Comparison of ENCODE assay signal across 13 cellular contexts in the genomic region with DNA sequence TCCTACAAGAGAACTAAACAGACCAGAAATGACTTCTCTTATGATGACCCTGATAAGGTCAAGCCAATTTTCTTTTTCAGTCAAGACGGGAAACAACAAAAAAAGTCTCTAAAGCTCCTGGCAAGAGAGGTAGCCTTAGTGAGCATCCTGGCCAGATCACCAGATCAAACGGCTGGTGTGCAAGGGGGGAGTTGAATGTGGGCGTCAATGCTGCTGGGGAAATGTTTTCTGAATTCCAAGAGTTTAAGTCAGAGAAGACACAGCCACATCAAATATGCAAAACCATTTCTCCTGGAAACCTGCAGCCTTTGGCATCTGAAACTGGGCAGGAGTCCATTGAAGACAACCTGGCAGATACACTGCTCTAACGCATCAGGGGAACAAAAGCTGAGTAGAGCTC. TPM values are rescaled to one million over a fixed set of nuclear protein-coding genes. Genes with fewer than 3 reads are reported as not detected.
DNase-seq lines count a peak whose midpoint lies in the region; ATAC-seq and TF ChIP-seq lines count a peak whose summit lies in the region.
"Had no signal": no experiment of that assay in that cellular context is flagged by ENCODE, and none has a peak within 500 bp of the region (broad histone marks: within the 10 kb centered on the region; RNA-seq: fewer than 3 reads in every experiment).

No MANE protein-coding gene starts in this region.

- H3K4me3 ChIP-seq in MG63 (no peak overlapping the region), Caco-2 (ENCODE audit: low read depth, low read length) (no peak overlapping the region)

- no peaks in the 10 kb centered on the region for H3K9me3 ChIP-seq in MG63
- no peaks in the 10 kb centered on the region for H3K9me3 ChIP-seq in Caco-2

- peaks cover 88% of the 10 kb centered on the region for H3K36me3 ChIP-seq in MG63
- H3K36me3 ChIP-seq in Caco-2 (ENCODE audit: control insufficient read depth, insufficient read depth, low read length) = peaks cover 1% of the 10 kb centered on the region

- peaks cover 12 to 24% of the 10 kb centered on the region in 2 donors for H3K36me3 Mint-ChIP-seq in naive B cell
- peaks cover 93% of the 10 kb centered on the region for H3K36me3 Mint-ChIP-seq in Caco-2 (ENCODE audit: insufficient read depth, unreplicated experiment)

- POLR2A ChIA-PET in Caco-2 (lab: Charles Lee) = no interaction called here

- H3K4me3 Mint-ChIP-seq in naive B cell (no peak overlapping the region), Caco-2 (ENCODE audit: unreplicated experiment) (no peak overlapping the region)
- H3K4me3 Mint-ChIP-seq: central memory CD8-positive, alpha-beta T cell; immature natural killer cell had no signal

- TF ChIP-seq CTCF in Caco-2 (IDR thresholded peaks at IDR 0.05; ENCODE audit: insufficient read depth in 1 of 2, low read depth in 1 of 2, low read length in 1 of 2, severe bottlenecking in 1 of 2, unreplicated experiment in 1 of 2) = no peak

- DNase-seq in Caki2 (ENCODE audit: low read depth) (peak; percentile 19), MG63 (peak; percentile 89), cerebellum (ENCODE audit: low spot score) (peak; percentile 58), naive B cell (no peak), Caco-2 (no peak), NCI-H345 treated with DMSO at 0.1 percent for 48 hours (lab: John Stamatoyannopoulos, UW; ENCODE audit: unreplicated experiment) (no peak), NOMO-1 treated with dmso at 0.1 percent for 144 hours (lab: John Stamatoyannopoulos, UW; ENCODE audit: unreplicated experiment) (no peak)
- DNase-seq: immature natural killer cell, NCI-H2029 treated with DMSO at 0.1 percent for 48 hours, SHP77 had no signal

- CTCF ChIA-PET in Caco-2 (lab: Charles Lee) = no interaction called here

- ATAC-seq in naive B cell (ENCODE audit: low read depth in 2 of 2) (no peak), HG03159 (IDR thresholded peaks at IDR 0.05; ENCODE audit: unreplicated experiment) (no peak)

- H3K27me3 ChIP-seq in MG63 (no peaks in the 10 kb centered on the region), Caco-2 (replicated peaks; ENCODE audit: control insufficient read depth, insufficient read depth, low read length) (no peaks in the 10 kb centered on the region)

- peak overlapping the region in 4 of 6 donors; percentile 28 to 99 (median 46) for H3K27ac Mint-ChIP-seq in naive B cell
- H3K27ac Mint-ChIP-seq in Caco-2 (ENCODE audit: unreplicated experiment) = no peak overlapping the region

- intact Hi-C loops in Caco-2 (cut with micrococcal nuclease; ENCODE audit: unreplicated experiment) = no loop called here

- H3K4me1 ChIP-seq in Caco-2 = no peaks in the 10 kb centered on the region

- no TSS peak for BruUV-seq in Caco-2 (replicated peaks; lab: Mats Ljungman, UMichigan)

- H3K9me3 Mint-ChIP-seq in naive B cell = no peaks in the 10 kb centered on the region
- no peaks in the 10 kb centered on the region for H3K9me3 Mint-ChIP-seq in Caco-2 (ENCODE audit: unreplicated experiment)
- H3K9me3 Mint-ChIP-seq: central memory CD8-positive, alpha-beta T cell; immature natural killer cell had no signal

- H3K4me1 Mint-ChIP-seq in naive B cell = peaks cover 54 to 66% (median 65%) of the 10 kb centered on the region in 3 donors
- H3K4me1 Mint-ChIP-seq in Caco-2 (ENCODE audit: low read depth, unreplicated experiment) = no peaks in the 10 kb centered on the region

- in situ Hi-C loops in Caki2 (cut with HindIII; ENCODE audit: low pct_unique_long_range_greater_than_20kb, low sequenced_read_pairs) = no loop called here

- no peaks in the 10 kb centered on the region for H3K27me3 Mint-ChIP-seq in naive B cell
- H3K27me3 Mint-ChIP-seq in Caco-2 (ENCODE audit: insufficient read depth, unreplicated experiment) = no peaks in the 10 kb centered on the region
- H3K27me3 Mint-ChIP-seq: central memory CD8-positive, alpha-beta T cell had no signal

RNA-seq across cellular contexts. Expression of gene SELPLG, which starts 16.0 kb away (rescaled TPM):
- not detected in 2 replicates for total RNA-seq in Caki2 (2014; rRNA removed; shearing (Covaris generic); ENCODE audit: low replicate concordance)
- 0.39 and 2.5 TPM in 2 replicates for total RNA-seq in MG63 (2014; rRNA removed; shearing (Covaris generic); ENCODE audit: low replicate concordance)
- 1.2 TPM for total RNA-seq in cerebellum
- polyA plus RNA-seq in naive B cell (ENCODE audit: low read depth in 6 of 6) = 10 to 100 TPM; 28.4 to 56.4 (median 36.0) TPM
- total RNA-seq in Caco-2 (2022) = 0.23 and 0.44 TPM in 2 replicates

RNA-seq across cellular contexts. Expression of gene TMEM119, which starts 51.8 kb away (rescaled TPM):
- total RNA-seq in Caki2 (2014; rRNA removed; shearing (Covaris generic); ENCODE audit: low replicate concordance) = not detected in 2 replicates
- total RNA-seq in MG63 (2014; rRNA removed; shearing (Covaris generic); ENCODE audit: low replicate concordance) = 24.2 and 31.2 TPM in 2 replicates
- total RNA-seq in cerebellum (1.1 TPM), Caco-2 (2022) (not detected in 2 replicates)
- polyA plus RNA-seq in naive B cell (ENCODE audit: low read depth in 6 of 6) = not detected
- total RNA-seq: activated CD8-positive, alpha-beta memory T cell treated with anti-CD3 and anti-CD28 coated beads for 36 hours had no signal

Comparison
In these comparisons a context has a peak if more than half of its experiments do, and no peak if none do; other contexts are left out.
1. DNase-seq: peak in Caki2 (single experiment), MG63 (single experiment) and cerebellum (single experiment); none in naive B cell (single experiment), Caco-2 (0 of 2), NCI-H345 treated with DMSO at 0.1 percent for 48 hours (single experiment) and NOMO-1 treated with dmso at 0.1 percent for 144 hours (single experiment).
2. RNA of gene TMEM119, which starts 51.8 kb away (total RNA-seq): 24.2 to 31.2 TPM in MG63; 1.1 TPM in cerebellum (single experiment), not detected in Caco-2 and not detected in Caki2; every median in the first group is over 10 times any median in the second.